ENCODE assay signal across 8 cellular contexts in genomic region chr2:105398522-105399206, GRCh38. TPM values are rescaled to one million over a fixed set of nuclear protein-coding genes. Genes with fewer than 3 reads are reported as not detected.
DNase-seq lines count a peak whose midpoint lies in the region; ATAC-seq and TF ChIP-seq lines count a peak whose summit lies in the region.

Gene FHL2 (minus strand): TSS chr2:105399051. CDS start chr2:105386516, 12,535 bp downstream.

- H2AFZ ChIP-seq in Karpas-422 (ENCODE audit: low read length), result no peak within 1 kb of the TSS

- peak within 1 kb of the TSS; percentile 87 for H3K9ac ChIP-seq in ES-I3 (ENCODE audit: low read depth, low read length)
- no peak within 1 kb of the TSS for H3K9ac ChIP-seq in Karpas-422 (ENCODE audit: low read length)

- no peaks in the 10 kb centered on the region for H3K79me2 ChIP-seq in Karpas-422 (ENCODE audit: low read length)

- no peaks in the 10 kb centered on the region for H3K9me3 Mint-ChIP-seq in T-helper 1 cell treated with Interleukin-12 subunit alpha and Interleukin-12 subunit beta and Interleukin-4 antibody, amounts not matched to agents 30 μg/mL and 1 μg/mL, for 36 hours

- peaks cover 2% of the 10 kb centered on the region for H3K4me1 Mint-ChIP-seq in T-helper 1 cell treated with Interleukin-12 subunit alpha and Interleukin-12 subunit beta and Interleukin-4 antibody, amounts not matched to agents 30 μg/mL and 1 μg/mL, for 36 hours (ENCODE audit: low read depth)

- H3K27me3 Mint-ChIP-seq in T-helper 1 cell treated with Interleukin-12 subunit alpha and Interleukin-12 subunit beta and Interleukin-4 antibody, amounts not matched to agents 30 μg/mL and 1 μg/mL, for 36 hours (ENCODE audit: low read depth), result peaks cover 60% of the 10 kb centered on the region

- H3K9me3 ChIP-seq in ES-I3 (ENCODE audit: control insufficient read depth, insufficient read depth, low read length) (no peaks in the 10 kb centered on the region), Karpas-422 (ENCODE audit: low read length) (no peaks in the 10 kb centered on the region), right atrium auricular region (no peaks in the 10 kb centered on the region)

- no peaks in the 10 kb centered on the region for H3K36me3 ChIP-seq in ES-I3 (ENCODE audit: insufficient read depth, low read length)
- no peaks in the 10 kb centered on the region for H3K36me3 ChIP-seq in Karpas-422 (ENCODE audit: insufficient read depth, low read length)
- H3K36me3 ChIP-seq in right atrium auricular region, result no peaks in the 10 kb centered on the region

- DNase-seq in Karpas-422 (peak; percentile 48), amniotic epithelial cell (ENCODE audit: low read depth) (peak; percentile 79), right atrium auricular region (ENCODE audit: low spot score) (peak; percentile 78), retina (peak; percentile 88)
- no peak for DNase-seq in NK-92 treated with Interleukin-12 subunit alpha and Interleukin-12 subunit beta, amount 100 ng/mL, for 24 hours (lab: John Stamatoyannopoulos, UW)

- peak; percentile 46 to 58 for TF ChIP-seq CTCF in right atrium auricular region (IDR thresholded peaks at IDR 0.05)

- H3K27ac ChIP-seq in Karpas-422 (ENCODE audit: low read length) (no peak within 1 kb of the TSS), right atrium auricular region (peak within 1 kb of the TSS; percentile 89 to 94)

- peak; percentile 98 for ATAC-seq in GM21825 (IDR thresholded peaks at IDR 0.05; ENCODE audit: unreplicated experiment)

- H3K4me3 ChIP-seq in Karpas-422 (ENCODE audit: low read length) (no peak within 1 kb of the TSS), right atrium auricular region (peak within 1 kb of the TSS; percentile 74 to 81)

- H4K20me1 ChIP-seq in Karpas-422 (ENCODE audit: insufficient read depth, low read depth, low read length), result no peaks in the 10 kb centered on the region

- H3K4me1 ChIP-seq in ES-I3 (ENCODE audit: insufficient read depth, low read length) (peaks cover 24% of the 10 kb centered on the region), Karpas-422 (ENCODE audit: low read length) (no peaks in the 10 kb centered on the region), right atrium auricular region (peaks cover 0 to 21% of the 10 kb centered on the region in 2 donors)

- no peaks in the 10 kb centered on the region for H3K36me3 Mint-ChIP-seq in T-helper 1 cell treated with Interleukin-12 subunit alpha and Interleukin-12 subunit beta and Interleukin-4 antibody, amounts not matched to agents 30 μg/mL and 1 μg/mL, for 36 hours (ENCODE audit: low read depth)

- H3K4me2 ChIP-seq in Karpas-422 (ENCODE audit: low read depth, low read length, poor library complexity, severe bottlenecking), result no peak within 1 kb of the TSS

- H3K9me2 ChIP-seq in Karpas-422 (replicated peaks; ENCODE audit: insufficient read depth, low read length), result no peaks in the 10 kb centered on the region

- peak within 1 kb of the TSS; percentile 79 for H3K4me3 Mint-ChIP-seq in T-helper 1 cell treated with Interleukin-12 subunit alpha and Interleukin-12 subunit beta and Interleukin-4 antibody, amounts not matched to agents 30 μg/mL and 1 μg/mL, for 36 hours

- no peaks in the 10 kb centered on the region for H3K27me3 ChIP-seq in Karpas-422 (ENCODE audit: low read length)
- no peaks in the 10 kb centered on the region for H3K27me3 ChIP-seq in right atrium auricular region

- H3K27ac Mint-ChIP-seq in T-helper 1 cell treated with Interleukin-12 subunit alpha and Interleukin-12 subunit beta and Interleukin-4 antibody, amounts not matched to agents 30 μg/mL and 1 μg/mL, for 36 hours, result peak within 1 kb of the TSS; percentile 27

RNA-seq across cellular contexts. Expression of gene FHL2, which starts in this region (rescaled TPM):
- total RNA-seq in Karpas-422 (2014; rRNA removed; shearing (Covaris generic); ENCODE audit: low replicate concordance), result 0.26 TPM in 1 of 2 replicates, not detected in the other
- 100 to 1,000 TPM; 141 to 356 TPM for total RNA-seq in right atrium auricular region

Comparison
In these comparisons a context has a peak if more than half of its experiments do, and no peak if none do; other contexts are left out.
1. RNA of gene FHL2 (total RNA-seq): 141 to 356 TPM in right atrium auricular region; 0.26 TPM in Karpas-422; every median in the first group is over 100 times any median in the second.
2. Peak in DNase-seq in Karpas-422; RNA of the gene not detected or under 1 TPM.